Comparison of ENCODE assay signal across 8 cellular contexts in genomic region chr13:47999973-48000372, GRCh38. TPM values are rescaled to one million over a fixed set of nuclear protein-coding genes. Genes with fewer than 3 reads are reported as not detected.
DNase-seq lines count a peak whose midpoint lies in the region; ATAC-seq and TF ChIP-seq lines count a peak whose summit lies in the region.

No MANE protein-coding gene starts in this region.

- peak overlapping the region; percentile 93 to 98 (median 94) for H3K4me3 Mint-ChIP-seq in IgD-negative memory B cell
- H3K4me3 Mint-ChIP-seq in naive B cell: peak overlapping the region in 7 of 8 donors; percentile 52 to 97 (median 95)

- H3K9me3 Mint-ChIP-seq in IgD-negative memory B cell (no peaks in the 10 kb centered on the region), naive B cell (no peaks in the 10 kb centered on the region)

- H3K4me1 Mint-ChIP-seq in IgD-negative memory B cell (peaks cover 20 to 24% (median 22%) of the 10 kb centered on the region in 3 donors), naive B cell (peaks cover 27 to 33% (median 31%) of the 10 kb centered on the region in 3 donors)

- H3K9me3 ChIP-seq in AG04450 (ENCODE audit: control insufficient read depth, insufficient read depth, low read length): peaks cover 3% of the 10 kb centered on the region; the same call in 1 of the 2 replicates

- H3K27me3 Mint-ChIP-seq in IgD-negative memory B cell (no peaks in the 10 kb centered on the region), naive B cell (no peaks in the 10 kb centered on the region)

- peak overlapping the region; percentile 100 for H3K4me3 ChIP-seq in AG04450 (ENCODE audit: low read depth, low read length)
- peak overlapping the region; percentile 100 for H3K4me3 ChIP-seq in choroid plexus epithelial cell (ENCODE audit: low read depth, low read length)

- TF ChIP-seq CTCF in AG04450 (IDR thresholded peaks at IDR 0.05; ENCODE audit: low read depth, low read length): no peak
- TF ChIP-seq CTCF in choroid plexus epithelial cell (conservative IDR thresholded peaks at IDR 0.05; ENCODE audit: low read depth, low read length): no peak

- H3K27ac ChIP-seq in AG04450 (ENCODE audit: low read depth, low read length): no peak overlapping the region

- no peaks in the 10 kb centered on the region for H3K27me3 ChIP-seq in AG04450 (ENCODE audit: control insufficient read depth, insufficient read depth, low read length)

- no peak for ATAC-seq in naive B cell (ENCODE audit: low read depth in 2 of 2)
- no peak for ATAC-seq in HG02938 (IDR thresholded peaks at IDR 0.05; ENCODE audit: unreplicated experiment)

- no peaks in the 10 kb centered on the region for H3K36me3 Mint-ChIP-seq in IgD-negative memory B cell
- H3K36me3 Mint-ChIP-seq in naive B cell: no peaks in the 10 kb centered on the region

- peak overlapping the region; percentile 74 to 87 (median 77) for H3K27ac Mint-ChIP-seq in IgD-negative memory B cell
- H3K27ac Mint-ChIP-seq in naive B cell: peak overlapping the region in 1 of 6 donors; percentile 67

- POLR2A ChIA-PET in AG04450 (lab: Yijun Ruan, JAX): interaction anchor here (0.5 to 0.8 kb wide), 3 partner anchors 9 to 97 kb away, joined by 3 to 5 read pairs (median 3); partner anchors contain the start of gene NUDT15

- DNase-seq in AG04450 (ENCODE audit: low read depth, low spot score) (no peak), choroid plexus epithelial cell (ENCODE audit: low read depth) (no peak), naive B cell (no peak), GOT3 (lab: John Stamatoyannopoulos, UW) (no peak), NCI-H446 (lab: John Stamatoyannopoulos, UW) (no peak), NCI-H526 treated with DMSO at 0.1 percent for 48 hours (lab: John Stamatoyannopoulos, UW) (no peak)

- CTCF ChIA-PET in AG04450 (lab: Charles Lee): no interaction called here

RNA-seq across cellular contexts. Expression of gene SUCLA2, which starts 1.1 kb away (rescaled TPM):
- 50.7 and 63.5 TPM in 2 replicates for polyA plus RNA-seq in AG04450 (2011; rRNA removed)
- 12.0 and 24.4 TPM in 2 replicates for polyA minus RNA-seq in AG04450 (2011; rRNA and poly(A)+ RNA removed)
- 17.4 TPM for polyA plus RNA-seq in IgD-negative memory B cell
- 10 to 100 TPM in 4 of 6 donors, 1 to 10 TPM in 2; 3.4 to 17.7 (median 11.9) TPM for polyA plus RNA-seq in naive B cell (ENCODE audit: low read depth in 6 of 6)

RNA-seq across cellular contexts. Expression of gene NUDT15, which starts 37.6 kb away (rescaled TPM):
- polyA plus RNA-seq in AG04450 (2011; rRNA removed) (13.9 and 17.1 TPM in 2 replicates), IgD-negative memory B cell (9.2 TPM), naive B cell (ENCODE audit: low read depth in 6 of 6) (10 to 100 TPM in 3 of 6 donors, 1 to 10 TPM in 3; 7.7 to 32.3 (median 10.2) TPM)
- 2.5 and 4.0 TPM in 2 replicates for polyA minus RNA-seq in AG04450 (2011; rRNA and poly(A)+ RNA removed)
